In the genomic region with DNA sequence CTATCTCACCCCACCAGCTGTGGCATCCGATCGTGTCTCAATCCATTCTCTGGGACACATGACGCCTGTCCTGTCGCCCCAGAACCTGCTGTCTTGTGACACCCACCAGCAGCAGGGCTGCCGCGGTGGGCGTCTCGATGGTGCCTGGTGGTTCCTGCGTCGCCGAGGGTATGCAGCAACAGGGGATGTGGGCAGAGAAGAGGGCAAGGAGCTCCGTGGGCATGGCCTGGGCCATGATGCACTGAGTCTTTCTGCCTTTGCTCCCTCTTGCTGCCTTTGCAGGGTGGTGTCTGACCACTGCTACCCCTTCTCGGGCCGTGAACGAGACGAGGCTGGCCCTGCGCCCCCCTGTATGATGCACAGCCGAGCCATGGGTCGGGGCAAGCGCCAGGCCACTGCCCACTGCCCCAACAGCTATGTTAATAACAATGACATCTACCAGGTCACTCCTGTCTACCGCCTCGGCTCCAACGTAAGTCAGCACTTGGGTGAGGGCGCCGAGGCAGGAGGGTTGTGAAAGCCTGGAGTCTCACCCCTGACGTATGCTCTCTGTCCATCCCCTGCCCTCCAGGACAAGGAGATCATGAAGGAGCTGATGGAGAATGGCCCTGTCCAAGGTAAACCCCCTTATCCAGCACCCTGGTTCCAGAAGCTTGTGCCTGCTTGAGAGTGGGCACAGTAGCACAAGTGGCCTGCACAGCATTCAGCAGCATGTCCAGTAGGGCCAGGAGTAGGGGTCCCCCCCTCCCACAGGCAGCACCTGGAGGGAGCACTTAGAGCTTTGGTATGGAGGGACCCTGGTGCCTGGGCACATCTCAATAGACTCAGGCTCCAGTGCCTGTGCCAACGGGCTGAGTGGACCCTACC, we compare ENCODE assay signal across 1 cellular context.
TF ChIP-seq lines count a peak whose summit lies in the region.

No MANE protein-coding gene starts in this region.

TF ChIP-seq in HepG2, 621 proteins besides CTCF, POLR2A, EP300 and RAD21:
- TF ChIP-seq, protein P1, sequence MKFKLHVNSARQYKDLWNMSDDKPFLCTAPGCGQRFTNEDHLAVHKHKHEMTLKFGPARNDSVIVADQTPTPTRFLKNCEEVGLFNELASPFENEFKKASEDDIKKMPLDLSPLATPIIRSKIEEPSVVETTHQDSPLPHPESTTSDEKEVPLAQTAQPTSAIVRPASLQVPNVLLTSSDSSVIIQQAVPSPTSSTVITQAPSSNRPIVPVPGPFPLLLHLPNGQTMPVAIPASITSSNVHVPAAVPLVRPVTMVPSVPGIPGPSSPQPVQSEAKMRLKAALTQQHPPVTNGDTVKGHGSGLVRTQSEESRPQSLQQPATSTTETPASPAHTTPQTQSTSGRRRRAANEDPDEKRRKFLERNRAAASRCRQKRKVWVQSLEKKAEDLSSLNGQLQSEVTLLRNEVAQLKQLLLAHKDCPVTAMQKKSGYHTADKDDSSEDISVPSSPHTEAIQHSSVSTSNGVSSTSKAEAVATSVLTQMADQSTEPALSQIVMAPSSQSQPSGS (CRISPR knock-in tag; IDR thresholded peaks at IDR 0.05), result 0 out of 2 replicates have a peak, but pooled peaks have one; percentile 0
- no peak for TF ChIP-seq ZNF329 (CRISPR knock-in tag; IDR thresholded peaks at IDR 0.05; ENCODE audit: low read depth)
- peak; percentile 71; the same call in 1 of the 2 replicates for TF ChIP-seq HNRNPL (IDR thresholded peaks at IDR 0.05; ENCODE audit: low read depth, low read length)
- no peak for TF ChIP-seq MED8 (CRISPR knock-in tag; IDR thresholded peaks at IDR 0.05; ENCODE audit: insufficient replicate concordance)
- TF ChIP-seq SRY (CRISPR knock-in tag; IDR thresholded peaks at IDR 0.05), result no peak
- no peak for TF ChIP-seq ZNF224 (CRISPR knock-in tag; IDR thresholded peaks at IDR 0.05)
- peak; percentile 57 for TF ChIP-seq RBFOX2 (IDR thresholded peaks at IDR 0.05; ENCODE audit: low read depth, low read length)
